12 cellular contexts compared by ENCODE assay signal in genomic region chr5:107425541-107426031, GRCh38.
DNase-seq lines count a peak whose midpoint lies in the region; ATAC-seq, FAIRE-seq and TF ChIP-seq lines count a peak whose summit lies in the region.
"Had no signal": no experiment of that assay in that cellular context is flagged by ENCODE, and none has a peak within 500 bp of the region (broad histone marks: within the 10 kb centered on the region; RNA-seq: fewer than 3 reads in every experiment).

No MANE protein-coding gene starts in this region.

- H3K4me1 ChIP-seq in Karpas-422 (ENCODE audit: low read length): no peaks in the 10 kb centered on the region

- no peaks in the 10 kb centered on the region for H3K79me2 ChIP-seq in Karpas-422 (ENCODE audit: low read length)

- H3K36me3 ChIP-seq in MG63 (no peaks in the 10 kb centered on the region), Karpas-422 (ENCODE audit: insufficient read depth, low read length) (no peaks in the 10 kb centered on the region)

- peak overlapping the region; percentile 61 for H3K27ac Mint-ChIP-seq in mesothelial cell of epicardium
- H3K27ac Mint-ChIP-seq: CD4-positive, alpha-beta memory T cell; T-helper 1 cell treated with Interleukin-12 subunit alpha and Interleukin-12 subunit beta and Interleukin-4 antibody, amounts not matched to agents 30 μg/mL and 1 μg/mL, for 36 hours had no signal

- peak; percentile 67 for DNase-seq in AG09309 (ENCODE audit: low read depth)
- DNase-seq in MG63: peak; percentile 53
- DNase-seq in coronary artery (ENCODE audit: low spot score): no peak
- DNase-seq in mesothelial cell of epicardium (ENCODE audit: low spot score in 2 of 2, unreplicated experiment in 2 of 2): no peak
- no peak for DNase-seq in Kasumi-1 (lab: John Stamatoyannopoulos, UW)
- DNase-seq in Karpas-422: no peak
- no peak for DNase-seq in GM12892 (ENCODE audit: insufficient read length)
- DNase-seq: activated T-cell treated with anti-CD3 and anti-CD28 coated beads for 4 hours; CD4-positive, alpha-beta memory T cell had no signal

- H3K9me3 ChIP-seq in MG63 (no peaks in the 10 kb centered on the region), Karpas-422 (ENCODE audit: low read length) (no peaks in the 10 kb centered on the region)

- no peak overlapping the region for H3K4me3 Mint-ChIP-seq in mesothelial cell of epicardium
- H3K4me3 Mint-ChIP-seq: CD4-positive, alpha-beta memory T cell; T-helper 1 cell treated with Interleukin-12 subunit alpha and Interleukin-12 subunit beta and Interleukin-4 antibody, amounts not matched to agents 30 μg/mL and 1 μg/mL, for 36 hours had no signal

- no peaks in the 10 kb centered on the region for H3K9me2 ChIP-seq in Karpas-422 (replicated peaks; ENCODE audit: insufficient read depth, low read length)

- H3K27me3 Mint-ChIP-seq in mesothelial cell of epicardium (ENCODE audit: low read depth): no peaks in the 10 kb centered on the region

- no peak for TF ChIP-seq CTCF in AG09309 (IDR thresholded peaks at IDR 0.05; ENCODE audit: control insufficient read depth, insufficient read depth, low read depth, low read length, missing control alignments)
- no peak for TF ChIP-seq CTCF in coronary artery (IDR thresholded peaks at IDR 0.05)
- no peak for TF ChIP-seq CTCF in mesothelial cell of epicardium (IDR thresholded peaks at IDR 0.05; ENCODE audit: unreplicated experiment)

- peaks cover 11% of the 10 kb centered on the region for H3K36me3 Mint-ChIP-seq in mesothelial cell of epicardium
- H3K36me3 Mint-ChIP-seq: CD4-positive, alpha-beta memory T cell had no signal

- no peak for FAIRE-seq in GM12892 (lab: Jason Lieb, UNC)
- FAIRE-seq: colon had no signal

- H3K4me1 Mint-ChIP-seq in mesothelial cell of epicardium: peaks cover 62% of the 10 kb centered on the region

- H3K4me3 ChIP-seq in AG09309 (ENCODE audit: control insufficient read depth, low read depth, low read length): no peak overlapping the region
- H3K4me3 ChIP-seq in MG63: no peak overlapping the region
- H3K4me3 ChIP-seq in coronary artery: no peak overlapping the region
- H3K4me3 ChIP-seq in Karpas-422 (ENCODE audit: low read length): no peak overlapping the region

- H3K27me3 ChIP-seq in MG63 (no peaks in the 10 kb centered on the region), Karpas-422 (ENCODE audit: low read length) (no peaks in the 10 kb centered on the region)

- H3K9me3 Mint-ChIP-seq in mesothelial cell of epicardium: no peaks in the 10 kb centered on the region
- H3K9me3 Mint-ChIP-seq: T-helper 1 cell treated with Interleukin-12 subunit alpha and Interleukin-12 subunit beta and Interleukin-4 antibody, amounts not matched to agents 30 μg/mL and 1 μg/mL, for 36 hours had no signal

- ATAC-seq in HG03280 (IDR thresholded peaks at IDR 0.05; ENCODE audit: unreplicated experiment): no peak

- H3K4me2 ChIP-seq in Karpas-422 (ENCODE audit: low read depth, low read length, poor library complexity, severe bottlenecking): no peak overlapping the region

- H2AFZ ChIP-seq in Karpas-422 (ENCODE audit: low read length): no peak overlapping the region

- TF ChIP-seq POLR2A in GM12892 (IDR thresholded peaks at IDR 0.05; ENCODE audit: low read depth, low read length): no peak

- H3K27ac ChIP-seq in coronary artery (peak overlapping the region; percentile 32 to 68), Karpas-422 (ENCODE audit: low read length) (no peak overlapping the region)

- no peak overlapping the region for H3K9ac ChIP-seq in Karpas-422 (ENCODE audit: low read length)

- H4K20me1 ChIP-seq in Karpas-422 (ENCODE audit: insufficient read depth, low read depth, low read length): no peaks in the 10 kb centered on the region

Comparison
In these comparisons a context has a peak if more than half of its experiments do, and no peak if none do; other contexts are left out.
1. DNase-seq: peak in AG09309 (single experiment) and MG63 (single experiment); none in coronary artery (single experiment), mesothelial cell of epicardium (0 of 2), Kasumi-1 (0 of 2), Karpas-422 (single experiment) and GM12892 (single experiment).